In the genomic region with DNA sequence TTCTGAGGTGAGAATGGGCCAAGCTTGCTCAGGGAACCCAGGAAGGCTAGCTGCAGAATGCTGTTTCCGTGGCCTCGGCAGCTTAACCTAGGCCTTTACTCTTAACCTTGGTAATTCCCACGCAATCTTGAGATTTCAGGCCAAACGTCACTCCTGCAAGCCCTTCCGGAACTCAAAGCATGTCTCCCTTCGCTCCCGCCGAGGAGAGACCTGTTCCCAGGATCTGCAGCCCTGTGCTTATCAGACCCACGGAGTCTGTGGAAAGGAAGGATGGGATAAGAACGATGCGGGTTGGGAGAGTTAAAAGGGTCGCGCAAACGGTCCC, we compare ENCODE assay signal across 9 cellular contexts. TPM values are rescaled to one million over a fixed set of nuclear protein-coding genes. Genes with fewer than 3 reads are reported as not detected.
DNase-seq lines count a peak whose midpoint lies in the region; ATAC-seq, FAIRE-seq and TF ChIP-seq lines count a peak whose summit lies in the region.
"Had no signal": no experiment of that assay in that cellular context is flagged by ENCODE, and none has a peak within 500 bp of the region (broad histone marks: within the 10 kb centered on the region; RNA-seq: fewer than 3 reads in every experiment).

No MANE protein-coding gene starts in this region.

- in situ Hi-C loops in GM13977 (cut with MboI; ENCODE audit: low pct_unique_long_range_greater_than_20kb, low sequenced_read_pairs, unreplicated experiment), result no loop called here

- H3K4me3 Mint-ChIP-seq in HFFc6, result peak overlapping the region; percentile 71
- peak overlapping the region; percentile 91 to 97 (median 93) for H3K4me3 Mint-ChIP-seq in immature natural killer cell
- H3K4me3 Mint-ChIP-seq in stimulated activated naive CD8-positive, alpha-beta T cell treated with anti-CD3 and anti-CD28 coated beads, Interleukin-15, amount 100 ng/mL, for 72 hours, result peak overlapping the region; percentile 86 to 99

- peaks cover 30% of the 10 kb centered on the region for H3K9me3 Mint-ChIP-seq in HFFc6
- peaks cover 0 to 2% (median under 1%) of the 10 kb centered on the region in 6 donors for H3K9me3 Mint-ChIP-seq in immature natural killer cell
- peaks cover 3 to 6% of the 10 kb centered on the region in 2 donors for H3K9me3 Mint-ChIP-seq in stimulated activated naive CD8-positive, alpha-beta T cell treated with anti-CD3 and anti-CD28 coated beads, Interleukin-15, amount 100 ng/mL, for 72 hours

- H3K4me3 ChIP-seq in adipocyte (ENCODE audit: low read length), result peak overlapping the region; percentile 90

- peak overlapping the region; percentile 81 for H3K9ac ChIP-seq in adipocyte (ENCODE audit: low read length)

- no peak for DNase-seq in HFFc6
- no peak for DNase-seq in adipocyte (ENCODE audit: low read depth)
- no peak for DNase-seq in immature natural killer cell
- no peak for DNase-seq in stimulated activated naive CD8-positive, alpha-beta T cell treated with anti-CD3 and anti-CD28 coated beads, Interleukin-15, amount 100 ng/mL, for 72 hours
- no peak for DNase-seq in NCI-H2171 (lab: John Stamatoyannopoulos, UW)
- no peak for DNase-seq in GM13977 (ENCODE audit: low spot score)
- DNase-seq in GM19239 (ENCODE audit: insufficient read length, low spot score), result no peak

- H3K36me3 ChIP-seq in adipocyte (ENCODE audit: control insufficient read depth, insufficient read depth, low read length, severe bottlenecking), result no peaks in the 10 kb centered on the region

- ATAC-seq in stimulated activated naive CD8-positive, alpha-beta T cell treated with anti-CD3 and anti-CD28 coated beads, Interleukin-15, amount 100 ng/mL, for 72 hours, result no peak
- ATAC-seq in HG03439 (IDR thresholded peaks at IDR 0.05; ENCODE audit: unreplicated experiment), result no peak

- H3K36me3 Mint-ChIP-seq in HFFc6 (ENCODE audit: low read depth) (peaks cover 8% of the 10 kb centered on the region), immature natural killer cell (peaks cover 2% of the 10 kb centered on the region in 3 donors)

- H3K9me3 ChIP-seq in adipocyte (ENCODE audit: control insufficient read depth, low read length), result no peaks in the 10 kb centered on the region

- H3K27me3 Mint-ChIP-seq in HFFc6 (ENCODE audit: insufficient read depth) (peaks cover 2% of the 10 kb centered on the region), immature natural killer cell (ENCODE audit: low read depth in 3 of 3) (peaks cover 5 to 12% (median 10%) of the 10 kb centered on the region in 3 donors)
- no peaks in the 10 kb centered on the region for H3K27me3 Mint-ChIP-seq in stimulated activated naive CD8-positive, alpha-beta T cell treated with anti-CD3 and anti-CD28 coated beads, Interleukin-15, amount 100 ng/mL, for 72 hours

- H3K27ac Mint-ChIP-seq in HFFc6 (no peak overlapping the region), immature natural killer cell (peak overlapping the region; percentile 87 to 98 (median 96))
- H3K27ac Mint-ChIP-seq in stimulated activated naive CD8-positive, alpha-beta T cell treated with anti-CD3 and anti-CD28 coated beads, Interleukin-15, amount 100 ng/mL, for 72 hours, result peak overlapping the region; percentile 96 to 97

- H3K4me1 Mint-ChIP-seq in HFFc6 (ENCODE audit: low read depth) (no peaks in the 10 kb centered on the region), immature natural killer cell (peaks cover 31 to 38% of the 10 kb centered on the region in 2 donors)
- peaks cover 30% of the 10 kb centered on the region for H3K4me1 Mint-ChIP-seq in stimulated activated naive CD8-positive, alpha-beta T cell treated with anti-CD3 and anti-CD28 coated beads, Interleukin-15, amount 100 ng/mL, for 72 hours

- TF ChIP-seq CTCF in HFFc6 (IDR thresholded peaks at IDR 0.05), result no peak
- no peak for TF ChIP-seq CTCF in GM13977 (IDR thresholded peaks at IDR 0.05; ENCODE audit: extremely low read depth, insufficient read depth, missing control alignments)

- H3K27me3 ChIP-seq in adipocyte (replicated peaks; ENCODE audit: control insufficient read depth, insufficient read depth, low read length), result peaks cover 3% of the 10 kb centered on the region

- H3K4me1 ChIP-seq in adipocyte (ENCODE audit: control insufficient read depth, insufficient read depth, low read length), result peaks cover 13% of the 10 kb centered on the region

- no peak for FAIRE-seq in GM19239 (lab: Jason Lieb, UNC)

RNA-seq across cellular contexts. Expression of gene ZFP3, which starts 0.5 kb away (rescaled TPM):
- under 1 TPM in 5 of 6 experiments, not detected in 1; 0.09 to 0.19 (median 0.13) TPM for total RNA-seq in HFFc6 (2021; fragmentation: NEBNext Ultra II Directional; extraction: Animal tissue kit (Norgen Biotek cat#: 25700))
- polyA plus RNA-seq in immature natural killer cell, result under 1 TPM in 2 of 3 donors, not detected in 1; 0.51 to 0.61 TPM

RNA-seq across cellular contexts. Expression of gene ZNF232, which starts 33.9 kb away (rescaled TPM):
- 1 to 10 TPM; 3.5 to 4.9 (median 3.8) TPM for total RNA-seq in HFFc6 (2021; fragmentation: NEBNext Ultra II Directional; extraction: Animal tissue kit (Norgen Biotek cat#: 25700))
- 1 to 10 TPM; 1.8 to 9.8 (median 4.4) TPM for polyA plus RNA-seq in immature natural killer cell

RNA-seq across cellular contexts. Expression of gene USP6, which starts 38.1 kb away (rescaled TPM):
- under 1 TPM; 0.05 to 0.19 (median 0.10) TPM for total RNA-seq in HFFc6 (2021; fragmentation: NEBNext Ultra II Directional; extraction: Animal tissue kit (Norgen Biotek cat#: 25700))
- under 1 TPM; 0.03 to 0.12 (median 0.03) TPM for polyA plus RNA-seq in immature natural killer cell

RNA-seq across cellular contexts. Expression of gene SLC52A1, which starts 42.5 kb away (rescaled TPM):
- total RNA-seq in HFFc6 (2021; fragmentation: NEBNext Ultra II Directional; extraction: Animal tissue kit (Norgen Biotek cat#: 25700)), result under 1 TPM in 1 of 6 experiments, not detected in 5; 0.12 TPM
- polyA plus RNA-seq in immature natural killer cell, result not detected
- total RNA-seq: subcutaneous adipose tissue had no signal
